Comparison of ENCODE assay signal across 17 cellular contexts in the genomic region with DNA sequence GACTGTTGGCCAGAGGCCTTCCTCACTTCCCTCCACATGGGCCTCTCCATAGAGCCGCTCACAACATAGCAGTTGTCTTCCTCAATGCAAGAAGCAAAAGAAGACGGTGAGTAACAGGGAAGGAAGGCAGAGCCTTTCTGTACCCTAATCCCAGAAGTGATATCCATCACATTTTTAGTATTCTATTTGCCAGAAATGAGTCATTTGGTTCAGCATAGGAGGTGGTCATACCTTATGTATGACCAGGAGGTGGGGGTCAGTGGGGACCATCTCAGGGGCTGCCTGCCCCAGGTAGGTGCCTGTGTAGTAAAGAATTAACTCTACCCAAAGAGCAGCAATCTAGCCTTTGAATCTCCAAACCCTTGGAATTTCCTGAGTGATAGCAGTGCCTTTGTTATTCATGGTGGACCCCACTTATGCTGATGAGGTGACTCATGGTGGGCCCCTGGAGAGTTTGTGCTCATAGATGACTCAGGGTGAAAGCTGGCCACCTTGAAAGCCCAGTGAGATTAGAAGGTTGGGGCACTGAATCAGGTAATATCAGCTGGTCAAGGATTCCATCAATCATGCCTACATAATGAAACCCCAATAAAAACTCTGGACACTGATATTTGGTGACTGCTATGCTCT.
DNase-seq lines count a peak whose midpoint lies in the region; ATAC-seq, FAIRE-seq and TF ChIP-seq lines count a peak whose summit lies in the region.
"Had no signal": no experiment of that assay in that cellular context is flagged by ENCODE, and none has a peak within 500 bp of the region (broad histone marks: within the 10 kb centered on the region; RNA-seq: fewer than 3 reads in every experiment).

No MANE protein-coding gene starts in this region.

- H3K36me3 ChIP-seq in bronchial epithelial cell (ENCODE audit: control insufficient read depth, insufficient read depth, low read length) = no peaks in the 10 kb centered on the region

- H3K27me3 ChIP-seq in bronchial epithelial cell (ENCODE audit: control insufficient read depth, insufficient read depth, low read length) = no peaks in the 10 kb centered on the region

- no peak for TF ChIP-seq CTCF in bronchial epithelial cell (IDR thresholded peaks at IDR 0.05; ENCODE audit: insufficient read depth, low read length, severe bottlenecking)

- no peak for ATAC-seq in HG03342 (IDR thresholded peaks at IDR 0.05; ENCODE audit: unreplicated experiment)
- ATAC-seq: GM23338 had no signal

- no peak for FAIRE-seq in bronchial epithelial cell (lab: Jason Lieb, UNC)
- FAIRE-seq: G401.6 had no signal

- no peak overlapping the region for H3K4me3 ChIP-seq in bronchial epithelial cell (ENCODE audit: low read depth, low read length)
- H3K4me3 ChIP-seq: GM23338, PC-9 had no signal

- peak; percentile 4 for DNase-seq in ELR (ENCODE audit: low read depth)
- DNase-seq in M059J (ENCODE audit: low read depth) = peak; percentile 4
- DNase-seq in bronchial epithelial cell (ENCODE audit: low read depth) = peak; percentile 58
- peak; percentile 11 for DNase-seq in iPS DF 4.7 (ENCODE audit: extremely low read depth, low spot score)
- no peak for DNase-seq in activated CD4-positive, CD25-positive, alpha-beta regulatory T cell treated with anti-CD3 and anti-CD28 coated beads, Interleukin-2, amount 50 U/mL, for 72 hours
- DNase-seq in SIG-M5 (lab: John Stamatoyannopoulos, UW) = no peak
- no peak for DNase-seq in NCI-H2171 treated with DMSO at 0.1 percent for 48 hours (lab: John Stamatoyannopoulos, UW)
- DNase-seq: Calu3; CD4-positive, alpha-beta memory T cell; DMS53; NCI-H1417; NCI-H2029 treated with DMSO at 0.1 percent for 48 hours; NCI-H748 treated with DMSO at 0.1 percent for 48 hours; PC-9 had no signal

Comparison
In these comparisons a context has a peak if more than half of its experiments do, and no peak if none do; other contexts are left out.
1. DNase-seq: peak in ELR (single experiment), M059J (single experiment), bronchial epithelial cell (single experiment) and iPS DF 4.7 (single experiment); none in activated CD4-positive, CD25-positive, alpha-beta regulatory T cell treated with anti-CD3 and anti-CD28 coated beads, Interleukin-2, amount 50 U/mL, for 72 hours (single experiment), SIG-M5 (single experiment) and NCI-H2171 treated with DMSO at 0.1 percent for 48 hours (single experiment).